Comparison of ENCODE assay signal across 9 cellular contexts in genomic region chr17:58504826-58505351, GRCh38. TPM values are rescaled to one million over a fixed set of nuclear protein-coding genes. Genes with fewer than 3 reads are reported as not detected.
A peak's percentile ranks its signal among the peaks of the same experiment; 100 is the strongest.
DNase-seq lines count a peak whose midpoint lies in the region; ATAC-seq, FAIRE-seq and TF ChIP-seq lines count a peak whose summit lies in the region.
"Had no signal": no experiment of that assay in that cellular context is flagged by ENCODE, and none has a peak within 500 bp of the region (broad histone marks: within the 10 kb centered on the region; RNA-seq: fewer than 3 reads in every experiment).

No MANE protein-coding gene starts in this region.

- peaks cover 0 to 9% (median 2%) of the 10 kb centered on the region in 4 donors for H3K4me1 ChIP-seq in Peyer's patch

- no peak for DNase-seq in stimulated activated naive CD8-positive, alpha-beta T cell treated with anti-CD3 and anti-CD28 coated beads, Interleukin-15, Interleukin-2, amounts not matched to agents 100 U/mL and 50 U/mL, for 24 hours
- DNase-seq in stimulated activated naive CD8-positive, alpha-beta T cell treated with anti-CD3 and anti-CD28 coated beads, Interleukin-15, amount 100 ng/mL, for 72 hours = no peak
- DNase-seq in Peyer's patch (peak in 2 of 3 donors; percentile 69 to 73), urothelium cell line (ENCODE audit: low spot score) (no peak), brain microvascular endothelial cell (no peak), hippocampal formation (lab: John Stamatoyannopoulos, UW) (no peak)
- no peak for DNase-seq in activated effector memory CD4-positive, alpha-beta T cell treated with anti-CD3 and anti-CD28 coated beads, Interleukin-2, amount 50 U/mL, for 16 hours

- H3K9me3 Mint-ChIP-seq in stimulated activated naive CD8-positive, alpha-beta T cell treated with anti-CD3 and anti-CD28 coated beads, Interleukin-15, amount 100 ng/mL, for 72 hours = no peaks in the 10 kb centered on the region
- H3K9me3 Mint-ChIP-seq: WTC11 had no signal

- no peak for TF ChIP-seq CTCF in Peyer's patch (IDR thresholded peaks at IDR 0.05)
- no peak for TF ChIP-seq CTCF in brain microvascular endothelial cell (IDR thresholded peaks at IDR 0.05; ENCODE audit: low read depth, low read length, missing control alignments)

- peak; percentile 40 for ATAC-seq in stimulated activated naive CD8-positive, alpha-beta T cell treated with anti-CD3 and anti-CD28 coated beads, Interleukin-15, Interleukin-2, amounts not matched to agents 100 U/mL and 50 U/mL, for 24 hours
- no peak for ATAC-seq in stimulated activated naive CD8-positive, alpha-beta T cell treated with anti-CD3 and anti-CD28 coated beads, Interleukin-15, amount 100 ng/mL, for 72 hours
- ATAC-seq in HG02981 (IDR thresholded peaks at IDR 0.05; ENCODE audit: unreplicated experiment) = peak; percentile 86
- ATAC-seq: WTC11 had no signal

- H3K36me3 ChIP-seq in Peyer's patch (peaks cover 0 to 99% (median 2%) of the 10 kb centered on the region in 3 donors), brain microvascular endothelial cell (replicated peaks) (peaks cover 34% of the 10 kb centered on the region)

- H3K4me3 Mint-ChIP-seq in stimulated activated naive CD8-positive, alpha-beta T cell treated with anti-CD3 and anti-CD28 coated beads, Interleukin-15, amount 100 ng/mL, for 72 hours = no peak overlapping the region
- H3K4me3 Mint-ChIP-seq: WTC11 had no signal

- no peaks in the 10 kb centered on the region for H3K27me3 ChIP-seq in Peyer's patch
- H3K27me3 ChIP-seq in brain microvascular endothelial cell (replicated peaks) = no peaks in the 10 kb centered on the region

- TF ChIP-seq POLR2A in Peyer's patch (IDR thresholded peaks at IDR 0.05) = no peak

- in situ Hi-C loops in brain microvascular endothelial cell (cut with HindIII; ENCODE audit: low pct_ligation_motif_present, low sequenced_read_pairs) = no loop called here

- FAIRE-seq in urothelium cell line (lab: Jason Lieb, UNC) = peak; percentile 40

- H3K4me3 ChIP-seq in Peyer's patch (no peak overlapping the region), brain microvascular endothelial cell (ENCODE audit: low read depth, low read length) (no peak overlapping the region)

- H3K4me1 Mint-ChIP-seq in stimulated activated naive CD8-positive, alpha-beta T cell treated with anti-CD3 and anti-CD28 coated beads, Interleukin-15, amount 100 ng/mL, for 72 hours = peaks cover 15% of the 10 kb centered on the region
- H3K4me1 Mint-ChIP-seq: WTC11 had no signal

- H3K27ac ChIP-seq in Peyer's patch (peak overlapping the region; percentile 26 to 77 (median 54)), brain microvascular endothelial cell (no peak overlapping the region)

- no peak overlapping the region for H3K27ac Mint-ChIP-seq in stimulated activated naive CD8-positive, alpha-beta T cell treated with anti-CD3 and anti-CD28 coated beads, Interleukin-15, amount 100 ng/mL, for 72 hours
- H3K27ac Mint-ChIP-seq: WTC11 had no signal

- H3K9me3 ChIP-seq in Peyer's patch = no peaks in the 10 kb centered on the region

- no peaks in the 10 kb centered on the region for H3K27me3 Mint-ChIP-seq in stimulated activated naive CD8-positive, alpha-beta T cell treated with anti-CD3 and anti-CD28 coated beads, Interleukin-15, amount 100 ng/mL, for 72 hours

RNA-seq across cellular contexts. Expression of gene MTMR4, which starts 9.5 kb away (rescaled TPM):
- total RNA-seq in Peyer's patch = 100 to 1,000 TPM in 2 of 4 donors, 10 to 100 TPM in 2; 46.2 to 129 (median 105) TPM

RNA-seq across cellular contexts. Expression of gene HSF5, which starts 16.7 kb away (rescaled TPM):
- total RNA-seq in Peyer's patch = under 1 TPM in 2 of 4 donors, not detected in 2; 0.28 to 0.83 TPM

Comparison
In these comparisons a context has a peak if more than half of its experiments do, and no peak if none do; other contexts are left out.
1. DNase-seq: peak in Peyer's patch (2 of 3); none in stimulated activated naive CD8-positive, alpha-beta T cell treated with anti-CD3 and anti-CD28 coated beads, Interleukin-15, Interleukin-2, amounts not matched to agents 100 U/mL and 50 U/mL, for 24 hours (single experiment), stimulated activated naive CD8-positive, alpha-beta T cell treated with anti-CD3 and anti-CD28 coated beads, Interleukin-15, amount 100 ng/mL, for 72 hours (0 of 2), urothelium cell line (single experiment), brain microvascular endothelial cell (single experiment), hippocampal formation (0 of 2) and activated effector memory CD4-positive, alpha-beta T cell treated with anti-CD3 and anti-CD28 coated beads, Interleukin-2, amount 50 U/mL, for 16 hours (single experiment).